In genomic region chr16:2148714-2149629, GRCh38 we compare ENCODE assay signal across 8 cellular contexts. TPM values are rescaled to one million over a fixed set of nuclear protein-coding genes. Genes with fewer than 3 reads are reported as not detected.
DNase-seq lines count a peak whose midpoint lies in the region; ATAC-seq and TF ChIP-seq lines count a peak whose summit lies in the region.

No MANE protein-coding gene starts in this region.

- H3K36me3 Mint-ChIP-seq in T-cell, result peaks cover 7% of the 10 kb centered on the region

- TF ChIP-seq POLR2A in esophagus muscularis mucosa (IDR thresholded peaks at IDR 0.05; ENCODE audit: low read depth), result no peak
- no peak for TF ChIP-seq POLR2A in gastrocnemius medialis (IDR thresholded peaks at IDR 0.05)

- H3K4me3 Mint-ChIP-seq in T-cell, result peak overlapping the region; percentile 6 to 67 (median 28)

- intact Hi-C loops in left cardiac atrium (cut with DNase I), result no loop called here
- intact Hi-C loops in esophagus muscularis mucosa (cut with DNase I), result no loop called here
- intact Hi-C loops in gastrocnemius medialis (cut with DNase I; ENCODE audit: low total_unique reads), result loop anchor here (2.0 kb wide), 1 partner anchor 28 kb away; no protein-coding TSS in a partner anchor

- no peak overlapping the region for H3K27ac Mint-ChIP-seq in T-cell

- POLR2A ChIA-PET in T-cell (lab: Charles Lee), result no interaction called here

- DNase-seq in right atrium auricular region (ENCODE audit: low spot score) (no peak), left cardiac atrium (no peak), T-cell (peak in 1 of 34 experiments; percentile 18), esophagus muscularis mucosa (ENCODE audit: extremely low spot score) (no peak), gastrocnemius medialis (no peak), NCI-H2107 treated with DMSO at 0.1 percent for 48 hours (lab: John Stamatoyannopoulos, UW; ENCODE audit: unreplicated experiment) (no peak), HPDE6-E6E7 (ENCODE audit: extremely low spot score) (no peak), middle frontal gyrus (ENCODE audit: extremely low spot score, low spot score) (no peak)

- H3K4me1 ChIP-seq in right atrium auricular region (peaks cover 3 to 64% of the 10 kb centered on the region in 2 donors), esophagus muscularis mucosa (peaks cover 53 to 65% (median 64%) of the 10 kb centered on the region in 4 donors), gastrocnemius medialis (peaks cover 43 to 51% of the 10 kb centered on the region in 2 donors)

- no peak for ATAC-seq in left cardiac atrium
- ATAC-seq in T-cell (replicated peaks in 1 of 4), result peak in 3 of 4 experiments; percentile 18 to 43 (median 32)
- no peak for ATAC-seq in gastrocnemius medialis

- H3K36me3 ChIP-seq in right atrium auricular region (peaks cover 10% of the 10 kb centered on the region), esophagus muscularis mucosa (peaks cover 0 to 12% (median 7%) of the 10 kb centered on the region in 4 donors), gastrocnemius medialis (no peaks in the 10 kb centered on the region)

- in situ Hi-C loops in gastrocnemius medialis (cut with MboI; ENCODE audit: low sequenced_read_pairs in 4 of 4), result loop anchor here in 1 of 4 donors (10.0 kb wide), 1 partner anchor 134 kb away; the partner anchor contains the start of gene NPW

- H3K9me3 ChIP-seq in right atrium auricular region, result no peaks in the 10 kb centered on the region
- no peaks in the 10 kb centered on the region for H3K9me3 ChIP-seq in esophagus muscularis mucosa
- H3K9me3 ChIP-seq in gastrocnemius medialis, result no peaks in the 10 kb centered on the region

- CTCF ChIA-PET in T-cell (lab: Charles Lee), result interaction anchor here in 1 of 2 donors (0.9 kb wide), 1 partner anchor 9 kb away, joined by 5 read pairs; no protein-coding TSS in a partner anchor

- TF ChIP-seq CTCF in right atrium auricular region (IDR thresholded peaks at IDR 0.05) (no peak), esophagus muscularis mucosa (IDR thresholded peaks at IDR 0.05) (no peak), gastrocnemius medialis (IDR thresholded peaks at IDR 0.05 in 4 of 5, conservative IDR thresholded peaks at IDR 0.05 in 1 of 5) (peak in 1 of 5 experiments; percentile 6)

- H3K27ac ChIP-seq in right atrium auricular region, result peak overlapping the region in 1 of 2 donors; percentile 29
- peak overlapping the region in 1 of 4 donors; percentile 39 for H3K27ac ChIP-seq in esophagus muscularis mucosa (replicated peaks in 1 of 4)
- H3K27ac ChIP-seq in gastrocnemius medialis, result peak overlapping the region in 2 of 4 donors; percentile 90 to 97

- no peaks in the 10 kb centered on the region for H3K27me3 Mint-ChIP-seq in T-cell

- WGBS in esophagus muscularis mucosa, result 12% methylated on average over 11 of the region's 62 CpGs

- H3K4me1 Mint-ChIP-seq in T-cell, result peaks cover 15 to 33% (median 31%) of the 10 kb centered on the region in 3 donors

- no peaks in the 10 kb centered on the region for H3K27me3 ChIP-seq in right atrium auricular region
- H3K27me3 ChIP-seq in esophagus muscularis mucosa, result no peaks in the 10 kb centered on the region
- H3K27me3 ChIP-seq in gastrocnemius medialis, result no peaks in the 10 kb centered on the region

- no peak for TF ChIP-seq EP300 in esophagus muscularis mucosa (IDR thresholded peaks at IDR 0.05)

- H3K4me3 ChIP-seq in right atrium auricular region (peak overlapping the region; percentile 39 to 52), esophagus muscularis mucosa (peak overlapping the region; percentile 53 to 63 (median 55)), gastrocnemius medialis (peak overlapping the region; percentile 30 to 57 (median 46))

- H3K9me3 Mint-ChIP-seq in T-cell, result no peaks in the 10 kb centered on the region

RNA-seq across cellular contexts. Expression of gene RAB26, which starts 0.5 kb away (rescaled TPM):
- total RNA-seq in right atrium auricular region (1 to 10 TPM in 1 of 2 donors, under 1 TPM in 1; 0.31 to 1.4 TPM), left cardiac atrium (under 1 TPM; 0.81 to 0.88 TPM), T-cell (under 1 TPM in 2 of 5 donors, not detected in 3; 0.19 to 0.66 TPM), esophagus muscularis mucosa (not detected), gastrocnemius medialis (1 to 10 TPM in 2 of 4 donors, not detected in 2; 1.3 to 4.2 TPM)

RNA-seq across cellular contexts. Expression of gene TRAF7, which starts 6.6 kb away (rescaled TPM):
- 10 to 100 TPM; 16.1 to 27.0 TPM for total RNA-seq in right atrium auricular region
- total RNA-seq in left cardiac atrium, result 10 to 100 TPM; 31.1 to 34.9 TPM
- total RNA-seq in T-cell, result 10 to 100 TPM; 25.6 to 54.3 (median 43.9) TPM
- total RNA-seq in esophagus muscularis mucosa, result 10 to 100 TPM; 42.6 to 64.5 (median 54.3) TPM
- 10 to 100 TPM; 39.5 to 71.4 (median 55.9) TPM for total RNA-seq in gastrocnemius medialis

RNA-seq across cellular contexts. Expression of gene PKD1, which starts 13.3 kb away (rescaled TPM):
- total RNA-seq in right atrium auricular region (100 to 1,000 TPM; 218 to 276 TPM), left cardiac atrium (100 to 1,000 TPM in 1 of 2 donors, 10 to 100 TPM in 1; 82.2 to 104 TPM), T-cell (100 to 1,000 TPM in 4 of 5 donors, 10 to 100 TPM in 1; 99.4 to 152 (median 137) TPM), esophagus muscularis mucosa (100 to 1,000 TPM; 297 to 459 (median 366) TPM), gastrocnemius medialis (100 to 1,000 TPM; 168 to 376 (median 339) TPM)

RNA-seq across cellular contexts. Expression of gene CASKIN1, which starts 47.4 kb away (rescaled TPM):
- total RNA-seq in right atrium auricular region (1 to 10 TPM; 3.5 to 4.3 TPM), left cardiac atrium (1 to 10 TPM; 5.9 to 6.1 TPM), T-cell (under 1 TPM in 2 of 5 donors, not detected in 3; 0.06 to 0.47 TPM), esophagus muscularis mucosa (under 1 TPM; under 0.01 to 0.32 (median 0.09) TPM), gastrocnemius medialis (under 1 TPM in 3 of 4 donors, not detected in 1; 0.07 to 0.51 (median 0.10) TPM)

RNA-seq across cellular contexts. Expression of gene MLST8, which starts 56.3 kb away (rescaled TPM):
- total RNA-seq in right atrium auricular region (10 to 100 TPM; 35.6 to 45.0 TPM), left cardiac atrium (10 to 100 TPM; 24.9 to 26.9 TPM), T-cell (10 to 100 TPM; 26.2 to 32.5 (median 30.2) TPM), esophagus muscularis mucosa (10 to 100 TPM; 23.7 to 62.8 (median 36.3) TPM), gastrocnemius medialis (10 to 100 TPM; 40.3 to 77.0 (median 73.5) TPM)

Comparison
In these comparisons a context has a peak if more than half of its experiments do, and no peak if none do; other contexts are left out.
1. ATAC-seq: peak in T-cell (3 of 4); none in left cardiac atrium (0 of 2) and gastrocnemius medialis (0 of 2).
2. Peak in every context shown above with its lines, with median percentiles within 50 percentile points of each other: H3K4me3 ChIP-seq.